In the genomic region with DNA sequence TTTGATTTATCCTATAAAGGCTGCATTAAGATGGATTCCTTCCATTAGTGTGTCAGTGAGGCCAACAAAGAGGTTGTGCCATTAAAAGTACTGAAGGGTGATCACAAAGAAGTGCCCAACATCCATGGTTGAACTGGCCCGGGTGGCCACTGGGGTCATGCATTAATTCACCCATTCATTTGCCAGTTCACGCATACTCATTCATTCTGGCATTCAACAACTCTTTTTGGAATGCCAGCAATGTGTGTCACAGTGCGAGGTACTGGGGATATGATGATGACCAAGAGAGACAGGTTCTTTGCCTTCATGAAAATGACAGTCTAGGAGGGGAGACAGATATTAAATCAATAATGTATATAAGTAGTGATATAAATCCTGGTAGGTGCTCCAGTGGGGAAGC, we compare ENCODE assay signal across 13 cellular contexts.
A peak's percentile ranks its signal among the peaks of the same experiment; 100 is the strongest.
DNase-seq lines count a peak whose midpoint lies in the region; FAIRE-seq and TF ChIP-seq lines count a peak whose summit lies in the region.
"Had no signal": no experiment of that assay in that cellular context is flagged by ENCODE, and none has a peak within 500 bp of the region (broad histone marks: within the 10 kb centered on the region; RNA-seq: fewer than 3 reads in every experiment).

No MANE protein-coding gene starts in this region.

- POLR2A ChIA-PET in H1 (lab: Charles Lee; ENCODE audit: partially characterized antibody), result no interaction called here

- no peak overlapping the region for H4K91ac ChIP-seq in H1 (replicated peaks; ENCODE audit: insufficient read length, low read length)

- H3K4me3 ChIP-seq in H1 (ENCODE audit: extremely low read depth in 1 of 4, insufficient read depth in 2 of 4, low read depth in 3 of 4, low read length in 4 of 4), result no peak overlapping the region
- H3K4me3 ChIP-seq in SJCRH30, result no peak overlapping the region

- H3K4me1 ChIP-seq in H1 (replicated peaks in 1 of 4; ENCODE audit: control insufficient read depth in 3 of 4, insufficient read depth in 4 of 4, low read length in 3 of 4) (no peaks in the 10 kb centered on the region), SJCRH30 (no peaks in the 10 kb centered on the region)
- H3K4me1 ChIP-seq: Caco-2 had no signal

- H4K5ac ChIP-seq in H1 (ENCODE audit: insufficient read length, low read depth, low read length), result no peak overlapping the region

- TF ChIP-seq EP300 in H1 (IDR thresholded peaks at IDR 0.05; ENCODE audit: borderline replicate concordance in 1 of 2, low read depth in 2 of 2, low read length in 2 of 2), result no peak

- CTCF ChIA-PET in H1 (lab: Charles Lee; ENCODE audit: partially characterized antibody), result interaction anchor here (0.7 to 3.0 kb wide), 5 partner anchors 7 to 247 kb away, joined by 3 to 13 read pairs (median 4); no protein-coding TSS in a partner anchor

- no peak overlapping the region for H3K4me3 Mint-ChIP-seq in neural crest cell
- H3K4me3 Mint-ChIP-seq: CD8-positive, alpha-beta T cell; H9; HFFc6 had no signal

- H3K27me3 ChIP-seq in H1 (replicated peaks in 1 of 4; ENCODE audit: control insufficient read depth in 3 of 4, extremely low read depth in 1 of 4, insufficient read depth in 3 of 4, low read length in 3 of 4) (no peaks in the 10 kb centered on the region), SJCRH30 (peaks cover 14% of the 10 kb centered on the region; the same call in 1 of the 2 replicates)

- peaks cover 12% of the 10 kb centered on the region for H3K27me3 Mint-ChIP-seq in neural crest cell (ENCODE audit: low read depth)

- H3K27ac Mint-ChIP-seq in neural crest cell (ENCODE audit: unreplicated experiment), result peak overlapping the region; percentile 4
- H3K27ac Mint-ChIP-seq: CD8-positive, alpha-beta T cell; H9; HFFc6 had no signal

- H3K9ac ChIP-seq in H1 (replicated peaks in 1 of 4; ENCODE audit: extremely low read depth in 1 of 4, low read depth in 3 of 4, low read length in 3 of 4), result no peak overlapping the region

- H3K36me3 ChIP-seq in H1 (ENCODE audit: control insufficient read depth in 2 of 4, insufficient read depth in 4 of 4, low read length in 3 of 4), result no peaks in the 10 kb centered on the region
- H3K36me3 ChIP-seq in SJCRH30, result no peaks in the 10 kb centered on the region

- H3K4me2 ChIP-seq in H1 (ENCODE audit: insufficient read depth in 1 of 2, low read depth in 2 of 2, low read length in 2 of 2), result no peak overlapping the region

- H3K36me3 Mint-ChIP-seq in neural crest cell (ENCODE audit: low read depth), result no peaks in the 10 kb centered on the region
- H3K36me3 Mint-ChIP-seq: CD8-positive, alpha-beta T cell had no signal

- H2BK120ac ChIP-seq in H1 (replicated peaks; ENCODE audit: low read depth, low read length), result no peak overlapping the region

- no peaks in the 10 kb centered on the region for H4K20me1 ChIP-seq in H1 (replicated peaks in 1 of 2; ENCODE audit: control insufficient read depth in 1 of 2, insufficient read depth in 2 of 2, low read length in 2 of 2)

- no peak overlapping the region for H2BK5ac ChIP-seq in H1 (ENCODE audit: low read depth, low read length)

- H3K4ac ChIP-seq in H1 (replicated peaks; ENCODE audit: insufficient read length, low read depth, low read length), result no peak overlapping the region

- no peak overlapping the region for H3K14ac ChIP-seq in H1 (ENCODE audit: insufficient read length)

- H3K56ac ChIP-seq in H1 (replicated peaks; ENCODE audit: insufficient read length, low read depth, low read length), result no peak overlapping the region

- no peaks in the 10 kb centered on the region for H3K79me1 ChIP-seq in H1 (ENCODE audit: low read depth, low read length)

- no peak overlapping the region for H2AFZ ChIP-seq in H1 (ENCODE audit: low read length)

- 80% methylated on average over 3 of the region's 3 CpGs; no CpG with 5 or more reads in 1 of the 2 experiments for WGBS in H1 (ENCODE audit: extremely low coverage in 1 of 2, insufficient coverage in 1 of 2, insufficient read length in 1 of 2, insufficient replicate concordance in 2 of 2, low coverage in 1 of 2, low lambda C conversion rate in 2 of 2, missing lambda C conversion rate in 1 of 2), 2 experiments

- H3K23me2 ChIP-seq in H1 (ENCODE audit: low read depth, low read length), result no peaks in the 10 kb centered on the region

- TF ChIP-seq RAD21 in H1 (IDR thresholded peaks at IDR 0.05 in 1 of 2, conservative IDR thresholded peaks at IDR 0.05 in 1 of 2; ENCODE audit: low read depth in 2 of 2, low read length in 2 of 2), result no peak

- H3K9me3 Mint-ChIP-seq in neural crest cell, result no peaks in the 10 kb centered on the region
- H3K9me3 Mint-ChIP-seq: CD8-positive, alpha-beta T cell; H9; HFFc6 had no signal

- no peaks in the 10 kb centered on the region for H3K9me3 ChIP-seq in H1 (ENCODE audit: insufficient read depth in 2 of 2, low read depth in 1 of 2, low read length in 1 of 2)
- no peaks in the 10 kb centered on the region for H3K9me3 ChIP-seq in SJCRH30 (replicated peaks)
- H3K9me3 ChIP-seq: Caco-2 had no signal

- no peak for TF ChIP-seq POLR2A in H1 (IDR thresholded peaks at IDR 0.05; ENCODE audit: control extremely low read depth in 1 of 2, low read depth in 2 of 2, low read length in 2 of 2)

- H3K4me1 Mint-ChIP-seq in neural crest cell, result no peaks in the 10 kb centered on the region

- no peak for FAIRE-seq in H1 (lab: Jason Lieb, UNC)

- TF ChIP-seq CTCF in H1 (IDR thresholded peaks at IDR 0.05; ENCODE audit: control extremely low read depth in 1 of 3, insufficient read depth in 1 of 3, low read depth in 1 of 3, low read length in 3 of 3) (no peak), neural crest cell (conservative IDR thresholded peaks at IDR 0.05) (no peak)

- H2BK12ac ChIP-seq in H1 (ENCODE audit: low read depth, low read length), result no peak overlapping the region

- no peak overlapping the region for H3K18ac ChIP-seq in H1 (ENCODE audit: extremely low read depth, low read length)

- H4K8ac ChIP-seq in H1 (ENCODE audit: extremely low read depth, insufficient read depth, low read length), result no peak overlapping the region

- no peak for DNase-seq in H1 (ENCODE audit: low read depth in 1 of 2, low spot score in 2 of 2)
- DNase-seq in islet precursor cell, result peak; percentile 54
- DNase-seq in neural crest cell (ENCODE audit: low read depth, low spot score), result no peak
- DNase-seq in SIG-M5 (lab: John Stamatoyannopoulos, UW), result no peak
- DNase-seq in DMS153 (lab: John Stamatoyannopoulos, UW), result no peak
- no peak for DNase-seq in SJCRH30
- DNase-seq: C1 segment of cervical spinal cord; Caco-2; CD8-positive, alpha-beta T cell; DMS79 treated with DMSO at 0.1 percent for 48 hours; GF-D8; H9; HFFc6 had no signal

- H3K27ac ChIP-seq in H1 (ENCODE audit: low read depth, low read length) (no peak overlapping the region), SJCRH30 (no peak overlapping the region)

- no peak overlapping the region for H2AK5ac ChIP-seq in H1 (ENCODE audit: low read depth, low read length)

- no peak overlapping the region for H3K23ac ChIP-seq in H1 (ENCODE audit: insufficient read length)

- H2BK20ac ChIP-seq in H1 (ENCODE audit: low read length), result no peak overlapping the region

- H3K79me2 ChIP-seq in H1 (ENCODE audit: control insufficient read depth in 1 of 2, insufficient read depth in 2 of 2, low read length in 2 of 2), result no peaks in the 10 kb centered on the region

- no peak overlapping the region for H2BK15ac ChIP-seq in H1 (ENCODE audit: low read length)

TF ChIP-seq in H1, 55 proteins besides CTCF, POLR2A, EP300 and RAD21:
- TF ChIP-seq CEBPB (IDR thresholded peaks at IDR 0.05; ENCODE audit: low read depth, low read length), result no peak
- TF ChIP-seq TEAD4 (IDR thresholded peaks at IDR 0.05; ENCODE audit: low read depth, low read length), result peak; percentile 55; the same call in 1 of the 2 replicates
TF ChIP-seq in H1: peak in this region for 1.
